12 cellular contexts compared by ENCODE assay signal in genomic region chr17:1040216-1040600, GRCh38. TPM values are rescaled to one million over a fixed set of nuclear protein-coding genes. Genes with fewer than 3 reads are reported as not detected.
DNase-seq lines count a peak whose midpoint lies in the region; ATAC-seq and TF ChIP-seq lines count a peak whose summit lies in the region.
"Had no signal": no experiment of that assay in that cellular context is flagged by ENCODE, and none has a peak within 500 bp of the region (broad histone marks: within the 10 kb centered on the region; RNA-seq: fewer than 3 reads in every experiment).

No MANE protein-coding gene starts in this region.

- no peak overlapping the region for H2AFZ ChIP-seq in neuronal stem cell (ENCODE audit: low read length)

- H2BK12ac ChIP-seq in neuronal stem cell (ENCODE audit: low read length), result peak overlapping the region; percentile 0

- peaks cover 17% of the 10 kb centered on the region for H3K79me1 ChIP-seq in neuronal stem cell (ENCODE audit: low read depth, low read length)

- ATAC-seq in GM21723 (IDR thresholded peaks at IDR 0.05; ENCODE audit: unreplicated experiment) (no peak), HG03432 (IDR thresholded peaks at IDR 0.05; ENCODE audit: unreplicated experiment) (no peak)
- ATAC-seq: K562 had no signal

- H3K36me3 Mint-ChIP-seq in MCF 10A (ENCODE audit: insufficient read depth, unreplicated experiment), result peaks cover 10% of the 10 kb centered on the region

- peak in 1 of 2 donors; percentile 46 for DNase-seq in breast epithelium (ENCODE audit: low spot score in 2 of 2)
- DNase-seq in MCF 10A (ENCODE audit: unreplicated experiment), result no peak
- no peak for DNase-seq in left ventricle myocardium inferior
- DNase-seq in neuronal stem cell (ENCODE audit: low spot score), result no peak
- DNase-seq in vagina (ENCODE audit: extremely low spot score in 2 of 2), result no peak
- no peak for DNase-seq in superior temporal gyrus (ENCODE audit: extremely low spot score)
- DNase-seq: activated CD4-positive, CD25-positive, alpha-beta regulatory T cell; activated gamma-delta T cell had no signal

- POLR2A ChIA-PET in MCF 10A (lab: Yijun Ruan, JAX), result no interaction called here

- no peak overlapping the region for H2BK15ac ChIP-seq in neuronal stem cell (ENCODE audit: low read length)

- H3K9me3 ChIP-seq in breast epithelium, result no peaks in the 10 kb centered on the region
- no peaks in the 10 kb centered on the region for H3K9me3 ChIP-seq in left ventricle myocardium inferior (replicated peaks)
- H3K9me3 ChIP-seq in neuronal stem cell (replicated peaks in 1 of 2; ENCODE audit: control insufficient read depth in 2 of 2, insufficient read depth in 1 of 2, low read depth in 1 of 2, low read length in 2 of 2), result peaks cover 0 to 4% of the 10 kb centered on the region in 2 donors
- no peaks in the 10 kb centered on the region for H3K9me3 ChIP-seq in vagina

- H3K36me3 ChIP-seq in breast epithelium, result no peaks in the 10 kb centered on the region
- peaks cover 21% of the 10 kb centered on the region for H3K36me3 ChIP-seq in left ventricle myocardium inferior
- peaks cover 6 to 11% of the 10 kb centered on the region in 2 donors for H3K36me3 ChIP-seq in neuronal stem cell (replicated peaks in 1 of 2; ENCODE audit: control insufficient read depth in 2 of 2, insufficient read depth in 2 of 2, low read length in 2 of 2)
- no peaks in the 10 kb centered on the region for H3K36me3 ChIP-seq in vagina

- WGBS in neuronal stem cell (ENCODE audit: extremely low coverage in 2 of 2, insufficient read length in 2 of 2, insufficient replicate concordance in 1 of 2), 2 donors, result no CpG with 5 or more reads among the region's 13 CpGs

- BruUV-seq in MCF 10A (replicated peaks; lab: Mats Ljungman, UMichigan), result no TSS peak

- H3K4ac ChIP-seq in neuronal stem cell (ENCODE audit: low read length), result no peak overlapping the region

- H3K4me2 ChIP-seq in neuronal stem cell (ENCODE audit: insufficient read depth, low read length, poor library complexity, severe bottlenecking), result no peak overlapping the region
- H3K4me2 ChIP-seq: smooth muscle cell had no signal

- H3K4me1 ChIP-seq in breast epithelium, result peaks cover 12 to 18% of the 10 kb centered on the region in 2 donors
- peaks cover 91% of the 10 kb centered on the region for H3K4me1 ChIP-seq in left ventricle myocardium inferior
- peaks cover 5 to 17% of the 10 kb centered on the region in 2 donors for H3K4me1 ChIP-seq in neuronal stem cell (ENCODE audit: control insufficient read depth in 2 of 2, insufficient read depth in 1 of 2, low read depth in 1 of 2, low read length in 2 of 2)
- H3K4me1 ChIP-seq in vagina, result peaks cover 42% of the 10 kb centered on the region

- H2BK120ac ChIP-seq in neuronal stem cell (ENCODE audit: low read depth, low read length), result no peak overlapping the region

- no peak overlapping the region for H4K91ac ChIP-seq in neuronal stem cell (ENCODE audit: low read depth, low read length, poor library complexity)

- CTCF ChIA-PET in MCF 10A (lab: Yijun Ruan, JAX), result interaction anchor here (0.7 kb wide), 1 partner anchor 59 kb away, joined by 3 read pairs; no protein-coding TSS in a partner anchor

- no peak overlapping the region for H2BK5ac ChIP-seq in neuronal stem cell (ENCODE audit: low read length)

- H3K4me3 ChIP-seq in breast epithelium, result peak overlapping the region in 2 of 3 donors; percentile 20 to 55
- peak overlapping the region; percentile 52 for H3K4me3 ChIP-seq in left ventricle myocardium inferior
- H3K4me3 ChIP-seq in neuronal stem cell (ENCODE audit: low read length in 2 of 2), result no peak overlapping the region
- H3K4me3 ChIP-seq in vagina, result peak overlapping the region in 1 of 2 donors; percentile 9
- H3K4me3 ChIP-seq: K562, smooth muscle cell had no signal

- peak overlapping the region; percentile 87 for H3K18ac ChIP-seq in neuronal stem cell (ENCODE audit: low read length)

- no peaks in the 10 kb centered on the region for H3K27me3 ChIP-seq in breast epithelium
- H3K27me3 ChIP-seq in left ventricle myocardium inferior (ENCODE audit: low read depth), result no peaks in the 10 kb centered on the region
- no peaks in the 10 kb centered on the region for H3K27me3 ChIP-seq in neuronal stem cell (ENCODE audit: control insufficient read depth in 3 of 3, insufficient read depth in 3 of 3, low read depth in 1 of 3, low read length in 3 of 3)
- no peaks in the 10 kb centered on the region for H3K27me3 ChIP-seq in vagina

- H3K4me1 Mint-ChIP-seq in MCF 10A (ENCODE audit: insufficient read depth, unreplicated experiment), result no peaks in the 10 kb centered on the region

- H3K27ac Mint-ChIP-seq in MCF 10A (ENCODE audit: low read depth, unreplicated experiment), result no peak overlapping the region

- peak overlapping the region; percentile 83 for H2AK5ac ChIP-seq in neuronal stem cell (ENCODE audit: low read depth, low read length)

- H3K4me3 Mint-ChIP-seq in MCF 10A (ENCODE audit: unreplicated experiment), result no peak overlapping the region

- H3K27ac ChIP-seq in breast epithelium (peak overlapping the region; percentile 90 to 96), left ventricle myocardium inferior (replicated peaks) (peak overlapping the region; percentile 94), neuronal stem cell (replicated peaks; ENCODE audit: low read length) (no peak overlapping the region), vagina (peak overlapping the region; percentile 78)

- H3K27me3 Mint-ChIP-seq in MCF 10A (ENCODE audit: insufficient read depth, unreplicated experiment), result no peaks in the 10 kb centered on the region

- H3K9me3 Mint-ChIP-seq in MCF 10A (ENCODE audit: unreplicated experiment), result peaks cover 6% of the 10 kb centered on the region

- H3K14ac ChIP-seq in neuronal stem cell (ENCODE audit: low read length), result no peak overlapping the region

- no peak for TF ChIP-seq POLR2A in breast epithelium (IDR thresholded peaks at IDR 0.05)
- TF ChIP-seq POLR2A in vagina (IDR thresholded peaks at IDR 0.05), result no peak

- H3K23ac ChIP-seq in neuronal stem cell (ENCODE audit: low read depth, low read length, poor library complexity), result no peak overlapping the region

- peak overlapping the region; percentile 30 for H3K9ac ChIP-seq in neuronal stem cell (ENCODE audit: low read depth, low read length, poor library complexity)

- H4K8ac ChIP-seq in neuronal stem cell (ENCODE audit: low read depth, low read length), result peak overlapping the region; percentile 4

- TF ChIP-seq CTCF in breast epithelium (IDR thresholded peaks at IDR 0.05), result no peak
- TF ChIP-seq CTCF in MCF 10A (IDR thresholded peaks at IDR 0.05; ENCODE audit: unreplicated experiment), result no peak
- no peak for TF ChIP-seq CTCF in left ventricle myocardium inferior (IDR thresholded peaks at IDR 0.05; ENCODE audit: borderline replicate concordance)
- no peak for TF ChIP-seq CTCF in vagina (IDR thresholded peaks at IDR 0.05)

- intact Hi-C loops in breast epithelium (cut with DNase I; ENCODE audit: low total_unique reads) (no loop called here), MCF 10A (cut with micrococcal nuclease) (no loop called here), left ventricle myocardium inferior (cut with micrococcal nuclease) (no loop called here), vagina (cut with DNase I) (no loop called here)

RNA-seq across cellular contexts. Expression of gene TIMM22, which starts 43.3 kb away (rescaled TPM):
- total RNA-seq in breast epithelium, result 10 to 100 TPM; 10.1 to 12.0 (median 10.8) TPM
- total RNA-seq in MCF 10A (2022), result 16.6 and 18.5 TPM in 2 replicates
- total RNA-seq in left ventricle myocardium inferior, result 17.6 TPM
- 9.5 TPM for polyA plus RNA-seq in neuronal stem cell (2013, experiment 1 of 2)
- polyA plus RNA-seq in neuronal stem cell (2013, experiment 2 of 2), result 9.6 TPM
- 8.8 TPM for total RNA-seq in vagina

Comparison
In these comparisons a context has a peak if more than half of its experiments do, and no peak if none do; other contexts are left out.
1. H3K4me3 ChIP-seq: peak in breast epithelium (2 of 3) and left ventricle myocardium inferior (single experiment); none in neuronal stem cell (0 of 2).